Comparison of ENCODE assay signal across 8 cellular contexts in genomic region chr3:149936812-149937230, GRCh38. TPM values are rescaled to one million over a fixed set of nuclear protein-coding genes. Genes with fewer than 3 reads are reported as not detected.
A peak's percentile ranks its signal among the peaks of the same experiment; 100 is the strongest.
DNase-seq lines count a peak whose midpoint lies in the region; TF ChIP-seq lines count a peak whose summit lies in the region.
"Had no signal": no experiment of that assay in that cellular context is flagged by ENCODE, and none has a peak within 500 bp of the region (broad histone marks: within the 10 kb centered on the region; RNA-seq: fewer than 3 reads in every experiment).

No MANE protein-coding gene starts in this region.

- H3K4ac ChIP-seq in mesenchymal stem cell (ENCODE audit: low read depth in 1 of 2, low read length in 2 of 2): no peak overlapping the region

- no peak overlapping the region for H3K14ac ChIP-seq in mesenchymal stem cell (ENCODE audit: low read length in 2 of 2)

- no peak overlapping the region for H3K18ac ChIP-seq in mesenchymal stem cell (ENCODE audit: low read depth in 1 of 2, low read length in 2 of 2)

- peak overlapping the region; percentile 27 for H3K4me2 ChIP-seq in mesenchymal stem cell (ENCODE audit: low read length, poor library complexity, severe bottlenecking)

- H4K91ac ChIP-seq in mesenchymal stem cell (ENCODE audit: low read length): no peak overlapping the region

- H2AK5ac ChIP-seq in mesenchymal stem cell (ENCODE audit: low read length, severe bottlenecking): peak overlapping the region; percentile 76

- H2BK120ac ChIP-seq in mesenchymal stem cell (ENCODE audit: low read depth, low read length): peak overlapping the region; percentile 6

- no peak overlapping the region for H2BK15ac ChIP-seq in mesenchymal stem cell (ENCODE audit: low read depth, poor library complexity, severe bottlenecking)

- H3K9me3 ChIP-seq in mesenchymal stem cell (ENCODE audit: control insufficient read depth, low read length) (no peaks in the 10 kb centered on the region), thyroid gland (no peaks in the 10 kb centered on the region)

- intact Hi-C loops in thyroid gland (cut with DNase I): no loop called here

- H3K23ac ChIP-seq in mesenchymal stem cell (ENCODE audit: low read length in 2 of 2): no peak overlapping the region

- H2AFZ ChIP-seq in mesenchymal stem cell (ENCODE audit: low read depth, low read length): no peak overlapping the region

- DNase-seq in GM12864 (ENCODE audit: low read depth) (peak; percentile 26), HFF-Myc (ENCODE audit: extremely low read depth, low read depth) (peak; percentile 22), NCI-H2107 treated with DMSO at 0.1 percent for 48 hours (lab: John Stamatoyannopoulos, UW; ENCODE audit: unreplicated experiment) (peak; percentile 64), ecto neural progenitor cell (ENCODE audit: low spot score) (peak; percentile 71), mesenchymal stem cell (peak; percentile 77), thyroid gland (peak; percentile 45 to 49)

- 32% methylated on average over 7 of the region's 7 CpGs for WGBS in mesenchymal stem cell
- 29 to 38% methylated on average over 7 of the region's 7 CpGs for WGBS in thyroid gland, 2 donors

- no peak overlapping the region for H2BK5ac ChIP-seq in mesenchymal stem cell (ENCODE audit: low read depth, low read length, poor library complexity, severe bottlenecking)

- TF ChIP-seq POLR2A in thyroid gland (IDR thresholded peaks at IDR 0.05): no peak

- H3K4me1 ChIP-seq in mesenchymal stem cell (ENCODE audit: control insufficient read depth, insufficient read depth, low read depth, low read length) (peaks cover 2% of the 10 kb centered on the region), thyroid gland (peaks cover 8 to 10% of the 10 kb centered on the region in 2 donors)

- H3K36me3 ChIP-seq in mesenchymal stem cell (ENCODE audit: control insufficient read depth in 1 of 2, insufficient read depth in 2 of 2, low read depth in 1 of 2, low read length in 2 of 2): peaks cover 7 to 15% of the 10 kb centered on the region in 2 experiments
- no peaks in the 10 kb centered on the region for H3K36me3 ChIP-seq in thyroid gland

- H4K8ac ChIP-seq in mesenchymal stem cell (ENCODE audit: low read length): peak overlapping the region; percentile 55

- H3K79me1 ChIP-seq in mesenchymal stem cell (replicated peaks; ENCODE audit: low read length, poor library complexity, severe bottlenecking): peaks cover 12% of the 10 kb centered on the region

- H3K9ac ChIP-seq in mesenchymal stem cell (ENCODE audit: low read length): peak overlapping the region; percentile 65

- H2BK12ac ChIP-seq in mesenchymal stem cell (ENCODE audit: low read length in 2 of 2): peak overlapping the region in 1 of 2 experiments; percentile 77

- H3K27me3 ChIP-seq in mesenchymal stem cell (ENCODE audit: control insufficient read depth in 1 of 2, insufficient read depth in 1 of 2, low read length in 2 of 2): no peaks in the 10 kb centered on the region
- no peaks in the 10 kb centered on the region for H3K27me3 ChIP-seq in thyroid gland

- no peak overlapping the region for H3K4me3 ChIP-seq in GM12864 (ENCODE audit: low read depth, low read length)
- H3K4me3 ChIP-seq in HFF-Myc (replicated peaks; ENCODE audit: low read depth, low read length): no peak overlapping the region
- H3K4me3 ChIP-seq in mesenchymal stem cell (ENCODE audit: insufficient read depth in 1 of 2, low read depth in 1 of 2, low read length in 2 of 2): peak overlapping the region in 1 of 2 experiments; percentile 48
- no peak overlapping the region for H3K4me3 ChIP-seq in thyroid gland (replicated peaks in 1 of 3)

- H3K27ac ChIP-seq in VCaP: no peak overlapping the region
- peak overlapping the region; percentile 2 for H3K27ac ChIP-seq in mesenchymal stem cell (ENCODE audit: low read length, poor library complexity, severe bottlenecking)
- no peak overlapping the region for H3K27ac ChIP-seq in thyroid gland
- H3K27ac ChIP-seq: epithelial cell of prostate had no signal

- TF ChIP-seq CTCF in GM12864 (IDR thresholded peaks at IDR 0.05; ENCODE audit: low read depth, low read length, missing control alignments) (peak; percentile 83), HFF-Myc (IDR thresholded peaks at IDR 0.05; ENCODE audit: low read depth, low read length, missing control alignments) (peak; percentile 84), VCaP (conservative IDR thresholded peaks at IDR 0.05) (peak; percentile 85), thyroid gland (IDR thresholded peaks at IDR 0.05) (peak in 4 of 6 experiments; percentile 73 to 79 (median 74))

RNA-seq across cellular contexts. Expression of gene PFN2, which starts 33.9 kb away (rescaled TPM):
- 155 TPM for polyA plus RNA-seq in mesenchymal stem cell (2013, experiment 1 of 2)
- 176 TPM for polyA plus RNA-seq in mesenchymal stem cell (2013, experiment 2 of 2)
- total RNA-seq in thyroid gland: 100 to 1,000 TPM in 3 of 4 donors, 10 to 100 TPM in 1; 96.1 to 114 (median 111) TPM

Comparison
In these comparisons a context has a peak if more than half of its experiments do, and no peak if none do; other contexts are left out.
1. DNase-seq: peak in every context shown above with its lines; median percentile 77 in mesenchymal stem cell; 71 in ecto neural progenitor cell; 64 in NCI-H2107 treated with DMSO at 0.1 percent for 48 hours; 47 in thyroid gland; 26 in GM12864; 22 in HFF-Myc.